15 cellular contexts compared by ENCODE assay signal in the genomic region with DNA sequence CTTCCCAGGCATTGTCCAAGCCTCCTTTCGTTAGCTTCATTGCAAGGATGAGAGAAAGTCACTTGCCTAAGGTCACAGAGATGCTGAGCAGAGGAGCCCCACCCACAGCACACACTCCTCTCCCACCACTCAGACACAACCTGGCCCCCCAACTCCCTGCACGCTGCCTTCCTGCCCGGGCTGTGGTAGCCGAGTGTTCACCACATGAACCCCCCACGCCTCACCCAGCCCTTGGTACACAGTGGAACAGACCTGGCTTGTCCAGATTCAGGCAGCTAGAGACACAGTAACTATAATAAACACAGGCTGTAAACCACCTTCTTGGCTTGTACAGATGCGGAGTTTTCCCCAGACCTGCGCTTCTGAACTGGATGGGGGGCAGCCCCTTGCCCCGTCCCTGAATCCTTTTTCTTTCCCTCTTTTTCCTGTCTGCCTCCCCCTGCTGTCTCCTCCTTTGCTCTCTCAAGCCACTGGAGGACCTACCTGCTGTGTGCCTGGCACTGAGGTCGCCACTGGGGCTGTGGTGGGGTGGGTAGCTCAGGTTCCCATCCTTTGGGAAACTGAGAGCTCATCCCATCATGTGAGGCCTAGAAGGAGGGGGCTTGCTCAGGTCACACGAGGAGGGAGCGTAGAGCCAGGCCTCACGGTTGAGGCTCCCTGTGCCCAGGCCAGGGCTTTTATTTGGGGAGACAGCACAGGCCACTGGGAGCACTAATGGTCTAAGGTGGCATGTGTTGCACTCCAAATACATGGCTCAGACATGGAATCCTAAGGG. TPM values are rescaled to one million over a fixed set of nuclear protein-coding genes. Genes with fewer than 3 reads are reported as not detected.
A peak's percentile ranks its signal among the peaks of the same experiment; 100 is the strongest.
DNase-seq lines count a peak whose midpoint lies in the region; ATAC-seq and TF ChIP-seq lines count a peak whose summit lies in the region.
"Had no signal": no experiment of that assay in that cellular context is flagged by ENCODE, and none has a peak within 500 bp of the region (broad histone marks: within the 10 kb centered on the region; RNA-seq: fewer than 3 reads in every experiment).

No MANE protein-coding gene starts in this region.

- no peaks in the 10 kb centered on the region for H3K36me3 ChIP-seq in BLaER1 treated with 17β-estradiol and CSF1 and Interleukin-3, amounts not matched to agents 10 nM and 100 nM
- H3K36me3 ChIP-seq in Peyer's patch = no peaks in the 10 kb centered on the region
- H3K36me3 ChIP-seq in gastrocnemius medialis = no peaks in the 10 kb centered on the region

- H3K36me3 Mint-ChIP-seq in mesothelial cell of epicardium = no peaks in the 10 kb centered on the region

- peak overlapping the region; percentile 36 for H3K27ac Mint-ChIP-seq in mesothelial cell of epicardium

- peaks cover 0 to 5% (median 0%) of the 10 kb centered on the region in 11 experiments; a peak in 2 of 22 replicates for H3K9me3 ChIP-seq in BLaER1 treated with 17β-estradiol and CSF1 and Interleukin-3, amounts not matched to agents 10 nM and 100 nM (replicated peaks in 1 of 11)
- no peaks in the 10 kb centered on the region for H3K9me3 ChIP-seq in Peyer's patch
- no peaks in the 10 kb centered on the region for H3K9me3 ChIP-seq in gastrocnemius medialis

- peaks cover 49% of the 10 kb centered on the region for H3K4me1 Mint-ChIP-seq in mesothelial cell of epicardium

- H3K4me3 Mint-ChIP-seq in mesothelial cell of epicardium = no peak overlapping the region

- intact Hi-C loops in gastrocnemius medialis (cut with DNase I; ENCODE audit: low total_unique reads) = no loop called here

- peaks cover 0 to 3% (median 0%) of the 10 kb centered on the region in 11 experiments; a peak in 1 of 22 replicates for H3K27me3 ChIP-seq in BLaER1 treated with 17β-estradiol and CSF1 and Interleukin-3, amounts not matched to agents 10 nM and 100 nM
- H3K27me3 ChIP-seq in Peyer's patch = no peaks in the 10 kb centered on the region
- H3K27me3 ChIP-seq in gastrocnemius medialis = no peaks in the 10 kb centered on the region

- H3K9ac ChIP-seq in BLaER1 treated with 17β-estradiol and CSF1 and Interleukin-3, amounts not matched to agents 10 nM and 100 nM = 0 out of 22 replicates have a peak overlapping the region, but pooled peaks of 3 of the 11 experiments have one; percentile 15 to 67 (median 17)

- H3K4me1 ChIP-seq in BLaER1 treated with 17β-estradiol and CSF1 and Interleukin-3, amounts not matched to agents 10 nM and 100 nM = peaks cover 27 to 90% (median 82%) of the 10 kb centered on the region in 10 experiments
- peaks cover 0 to 63% (median 7%) of the 10 kb centered on the region in 4 donors for H3K4me1 ChIP-seq in Peyer's patch
- peaks cover 6 to 24% of the 10 kb centered on the region in 2 donors for H3K4me1 ChIP-seq in gastrocnemius medialis

- no peaks in the 10 kb centered on the region for H3K27me3 Mint-ChIP-seq in mesothelial cell of epicardium (ENCODE audit: low read depth)

- no peaks in the 10 kb centered on the region for H4K20me1 ChIP-seq in BLaER1 treated with 17β-estradiol and CSF1 and Interleukin-3, amounts not matched to agents 10 nM and 100 nM

- no peaks in the 10 kb centered on the region for H3K9me3 Mint-ChIP-seq in mesothelial cell of epicardium

- peak overlapping the region; percentile 72 to 99 (median 86); a peak in 17 of 22 replicates for H3K4me2 ChIP-seq in BLaER1 treated with 17β-estradiol and CSF1 and Interleukin-3, amounts not matched to agents 10 nM and 100 nM

- H3K4me3 ChIP-seq in BLaER1 treated with 17β-estradiol and CSF1 and Interleukin-3, amounts not matched to agents 10 nM and 100 nM = no peak overlapping the region
- H3K4me3 ChIP-seq in Peyer's patch = peak overlapping the region in 1 of 4 donors; percentile 58
- no peak overlapping the region for H3K4me3 ChIP-seq in gastrocnemius medialis

- in situ Hi-C loops in gastrocnemius medialis (cut with MboI; ENCODE audit: low sequenced_read_pairs in 4 of 4) = no loop called here

- DNase-seq in Peyer's patch = peak in 1 of 3 donors; percentile 66
- no peak for DNase-seq in mesothelial cell of epicardium (ENCODE audit: low spot score in 2 of 2, unreplicated experiment in 2 of 2)
- DNase-seq in gastrocnemius medialis = peak in 1 of 2 donors; percentile 11
- DNase-seq in hepatic stellate cell (ENCODE audit: low spot score) = no peak
- DNase-seq in stimulated activated CD4-positive, alpha-beta T cell treated with anti-CD3 and anti-CD28 coated beads, Interleukin-12 subunit alpha, Interleukin-12 subunit beta, amount 100 ng/mL, for 4 hours = no peak
- no peak for DNase-seq in NCI-H1105 (lab: John Stamatoyannopoulos, UW)
- DNase-seq in left lobe of liver (ENCODE audit: low spot score) = no peak
- DNase-seq: COR-L47, EL, KG1, NCI-H1436 treated with DMSO at 0.1 percent for 48 hours, NCI-H510A treated with DMSO at 0.1 percent for 48 hours, NCI-H82, SHP77 had no signal

- no peak for TF ChIP-seq POLR2A in Peyer's patch (IDR thresholded peaks at IDR 0.05)
- TF ChIP-seq POLR2A in gastrocnemius medialis (IDR thresholded peaks at IDR 0.05) = no peak

- peak overlapping the region in 3 of 11 experiments; percentile 10 to 24 (median 22); a peak in 3 of 22 replicates for H3K27ac ChIP-seq in BLaER1 treated with 17β-estradiol and CSF1 and Interleukin-3, amounts not matched to agents 10 nM and 100 nM
- H3K27ac ChIP-seq in Peyer's patch (peak overlapping the region in 3 of 4 donors; percentile 60 to 86 (median 61)), gastrocnemius medialis (peak overlapping the region; percentile 73 to 84 (median 80))

- ATAC-seq in gastrocnemius medialis = no peak
- no peak for ATAC-seq in left lobe of liver

- TF ChIP-seq CTCF in Peyer's patch (IDR thresholded peaks at IDR 0.05) (no peak), mesothelial cell of epicardium (IDR thresholded peaks at IDR 0.05; ENCODE audit: unreplicated experiment) (no peak), gastrocnemius medialis (IDR thresholded peaks at IDR 0.05 in 4 of 5, conservative IDR thresholded peaks at IDR 0.05 in 1 of 5) (no peak)

RNA-seq across cellular contexts. Expression of a gene that starts 55.7 kb away (rescaled TPM):
- total RNA-seq in Peyer's patch (10 to 100 TPM; 28.1 to 93.3 (median 75.8) TPM), mesothelial cell of epicardium (84.4 to 86.6 TPM (median 85.3 TPM) in 3 replicates), gastrocnemius medialis (100 to 1,000 TPM; 419 to 569 (median 539) TPM), left lobe of liver (51.7 TPM)
